ENCODE assay signal across 2 cellular contexts in genomic region chr12:132349501-132350131, GRCh38.
TF ChIP-seq lines count a peak whose summit lies in the region.

No MANE protein-coding gene starts in this region.

TF ChIP-seq in HepG2, 621 proteins besides CTCF, POLR2A, EP300 and RAD21:
- TF ChIP-seq, protein P1, sequence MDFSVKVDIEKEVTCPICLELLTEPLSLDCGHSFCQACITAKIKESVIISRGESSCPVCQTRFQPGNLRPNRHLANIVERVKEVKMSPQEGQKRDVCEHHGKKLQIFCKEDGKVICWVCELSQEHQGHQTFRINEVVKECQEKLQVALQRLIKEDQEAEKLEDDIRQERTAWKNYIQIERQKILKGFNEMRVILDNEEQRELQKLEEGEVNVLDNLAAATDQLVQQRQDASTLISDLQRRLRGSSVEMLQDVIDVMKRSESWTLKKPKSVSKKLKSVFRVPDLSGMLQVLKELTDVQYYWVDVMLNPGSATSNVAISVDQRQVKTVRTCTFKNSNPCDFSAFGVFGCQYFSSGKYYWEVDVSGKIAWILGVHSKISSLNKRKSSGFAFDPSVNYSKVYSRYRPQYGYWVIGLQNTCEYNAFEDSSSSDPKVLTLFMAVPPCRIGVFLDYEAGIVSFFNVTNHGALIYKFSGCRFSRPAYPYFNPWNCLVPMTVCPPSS (IDR thresholded peaks at IDR 0.05): peak; percentile 17; the same call in 1 of the 2 replicates
- peak; percentile 72; the same call in 1 of the 2 replicates for TF ChIP-seq NBN (conservative IDR thresholded peaks at IDR 0.05)
- peak; percentile 96 for TF ChIP-seq CREB1 (IDR thresholded peaks at IDR 0.05)
- no peak for TF ChIP-seq CREB1 (CRISPR knock-in tag; IDR thresholded peaks at IDR 0.05)
- TF ChIP-seq CENPBD1 (CRISPR knock-in tag; IDR thresholded peaks at IDR 0.05; ENCODE audit: borderline replicate concordance, low read depth): no peak
- TF ChIP-seq SOX6 (IDR thresholded peaks at IDR 0.05): 0 out of 2 replicates have a peak, but pooled peaks have one; percentile 58
- TF ChIP-seq SOX6 (CRISPR knock-in tag; IDR thresholded peaks at IDR 0.05): no peak
- TF ChIP-seq CBX5 (CRISPR knock-in tag; IDR thresholded peaks at IDR 0.05; ENCODE audit: borderline replicate concordance): no peak
- TF ChIP-seq MATR3 (CRISPR knock-in tag; IDR thresholded peaks at IDR 0.05): no peak
- no peak for TF ChIP-seq MLX (CRISPR knock-in tag; IDR thresholded peaks at IDR 0.05)
- TF ChIP-seq REPIN1 (CRISPR knock-in tag; IDR thresholded peaks at IDR 0.05; ENCODE audit: borderline replicate concordance, low read depth): no peak

TF ChIP-seq in IMR-90, 13 proteins besides CTCF, POLR2A, EP300 and RAD21:
- TF ChIP-seq MXI1 (IDR thresholded peaks at IDR 0.05; ENCODE audit: borderline replicate concordance, low read depth, low read length) (no peak), RCOR1 (IDR thresholded peaks at IDR 0.05; ENCODE audit: insufficient replicate concordance, low read length) (no peak), ELK1 (IDR thresholded peaks at IDR 0.05; ENCODE audit: borderline replicate concordance, low read depth, low read length) (no peak), MAZ (IDR thresholded peaks at IDR 0.05; ENCODE audit: borderline replicate concordance, low read depth, low read length) (no peak), BHLHE40 (IDR thresholded peaks at IDR 0.05; ENCODE audit: low read depth, low read length) (no peak), RFX5 (IDR thresholded peaks at IDR 0.05; ENCODE audit: low read depth, low read length) (no peak), NFE2L2 (IDR thresholded peaks at IDR 0.05; ENCODE audit: low read depth, low read length) (no peak), CHD1 (IDR thresholded peaks at IDR 0.05; ENCODE audit: low read depth, low read length) (no peak), CEBPB (IDR thresholded peaks at IDR 0.05; ENCODE audit: low read depth, low read length) (no peak), MAFK (IDR thresholded peaks at IDR 0.05; ENCODE audit: low read depth, low read length) (no peak), FOS (IDR thresholded peaks at IDR 0.05; ENCODE audit: low read depth, low read length) (no peak), SMC3 (IDR thresholded peaks at IDR 0.05; ENCODE audit: low read depth, low read length) (no peak)
- TF ChIP-seq, protein P2, sequence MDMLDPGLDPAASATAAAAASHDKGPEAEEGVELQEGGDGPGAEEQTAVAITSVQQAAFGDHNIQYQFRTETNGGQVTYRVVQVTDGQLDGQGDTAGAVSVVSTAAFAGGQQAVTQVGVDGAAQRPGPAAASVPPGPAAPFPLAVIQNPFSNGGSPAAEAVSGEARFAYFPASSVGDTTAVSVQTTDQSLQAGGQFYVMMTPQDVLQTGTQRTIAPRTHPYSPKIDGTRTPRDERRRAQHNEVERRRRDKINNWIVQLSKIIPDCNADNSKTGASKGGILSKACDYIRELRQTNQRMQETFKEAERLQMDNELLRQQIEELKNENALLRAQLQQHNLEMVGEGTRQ (IDR thresholded peaks at IDR 0.05; ENCODE audit: low read depth, low read length): no peak
